In genomic region chr12:56778756-56779155, GRCh38 we compare ENCODE assay signal across 35 cellular contexts. TPM values are rescaled to one million over a fixed set of nuclear protein-coding genes. Genes with fewer than 3 reads are reported as not detected.
"Had no signal": no experiment of that assay in that cellular context is flagged by ENCODE, and none has a peak within 500 bp of the region (broad histone marks: within the 10 kb centered on the region; RNA-seq: fewer than 3 reads in every experiment).

No MANE protein-coding gene starts in this region.

- H3K9me3 Mint-ChIP-seq: activated CD4-positive, alpha-beta memory T cell treated with anti-CD3 and anti-CD28 coated beads for 36 hours; activated CD4-positive, alpha-beta T cell treated with anti-CD3 and anti-CD28 coated beads, Interleukin-2, amount 10 ng/mL, durations not matched to agents 24 days and 14 days; activated CD8-positive, alpha-beta T cell treated with anti-CD3 and anti-CD28 coated beads for 36 hours; activated naive CD4-positive, alpha-beta T cell treated with anti-CD3 and anti-CD28 coated beads for 36 hours; activated naive CD4-positive, alpha-beta T cell treated with anti-CD3 and anti-CD28 coated beads, Interleukin-2, amount 50 U/mL, for 24 hours; activated naive CD8-positive, alpha-beta T cell treated with anti-CD3 and anti-CD28 coated beads, Interleukin-2, amount 10 ng/mL, durations not matched to agents 7 days and 5 days; activated naive CD8-positive, alpha-beta T cell treated with anti-CD3 and anti-CD28 coated beads, Interleukin-2, amount 50 U/mL, for 24 hours; activated T-cell treated with anti-CD3 and anti-CD28 coated beads, Interleukin-2, amount 50 U/mL, for 4 hours; activated T-cell treated with anti-CD3 and anti-CD28 coated beads, Interleukin-2, amount 50 U/mL, for 72 hours; activated T-helper 1 cell treated with anti-CD3 and anti-CD28 coated beads, Interleukin-12 subunit alpha, Interleukin-12 subunit beta, Interleukin-2, Interleukin-4 antibody, amounts not matched to agents 30 ng/mL and 10 ng/mL and 1 ng/mL, durations not matched to agents 14 hours and 24 hours and 36 hours; activated T-helper 17 cell treated with anti-CD3 and anti-CD28 coated beads, Interleukin-2, amount 50 U/mL, for 72 hours; central memory CD8-positive, alpha-beta T cell; T-helper 1 cell treated with Interleukin-12 subunit alpha and Interleukin-12 subunit beta and Interleukin-4 antibody, amounts not matched to agents 30 μg/mL and 1 μg/mL, for 36 hours; T-helper 2 cell treated with Interferon-gamma antibody and Interleukin-4, amounts not matched to agents 5 μg/mL and 100 μg/mL, for 36 hours had no signal

- H3K27ac Mint-ChIP-seq: activated B cell treated with CpG ODN at 0.5 μM for 24 hours; activated CD4-positive, alpha-beta memory T cell treated with anti-CD3 and anti-CD28 coated beads for 36 hours; activated CD4-positive, alpha-beta T cell treated with anti-CD3 and anti-CD28 coated beads, Interleukin-2, amount 10 ng/mL, durations not matched to agents 24 days and 14 days; activated CD8-positive, alpha-beta T cell treated with anti-CD3 and anti-CD28 coated beads for 36 hours; activated naive CD4-positive, alpha-beta T cell treated with anti-CD3 and anti-CD28 coated beads for 36 hours; activated naive CD4-positive, alpha-beta T cell treated with anti-CD3 and anti-CD28 coated beads, Interleukin-2, amount 50 U/mL, for 24 hours; activated naive CD8-positive, alpha-beta T cell; activated naive CD8-positive, alpha-beta T cell treated with anti-CD3 and anti-CD28 coated beads, Interleukin-2, amount 10 ng/mL, durations not matched to agents 7 days and 5 days; activated naive CD8-positive, alpha-beta T cell treated with anti-CD3 and anti-CD28 coated beads, Interleukin-2, amount 50 U/mL, for 24 hours; activated T-cell treated with anti-CD3 and anti-CD28 coated beads, Interleukin-2, amount 50 U/mL, for 72 hours; activated T-helper 1 cell treated with anti-CD3 and anti-CD28 coated beads, Interleukin-12 subunit alpha, Interleukin-12 subunit beta, Interleukin-2, Interleukin-4 antibody, amounts not matched to agents 30 ng/mL and 10 ng/mL and 1 ng/mL, durations not matched to agents 14 hours and 24 hours and 36 hours; activated T-helper 17 cell treated with anti-CD3 and anti-CD28 coated beads, Interleukin-2, amount 50 U/mL, for 72 hours; brain; T-helper 1 cell treated with Interleukin-12 subunit alpha and Interleukin-12 subunit beta and Interleukin-4 antibody, amounts not matched to agents 30 μg/mL and 1 μg/mL, for 36 hours; T-helper 2 cell treated with Interferon-gamma antibody and Interleukin-4, amounts not matched to agents 5 μg/mL and 100 μg/mL, for 36 hours had no signal

- DNase-seq: activated B cell treated with CpG ODN at 0.5 μM for 24 hours; activated CD4-positive, alpha-beta memory T cell treated with anti-CD3 and anti-CD28 coated beads for 36 hours; activated CD4-positive, alpha-beta T cell treated with anti-CD3 and anti-CD28 coated beads for 4 hours; activated CD4-positive, alpha-beta T cell treated with anti-CD3 and anti-CD28 coated beads, Interleukin-2, amount 10 ng/mL, durations not matched to agents 24 days and 14 days; activated CD4-positive, alpha-beta T cell treated with anti-CD3 and anti-CD28 coated beads, Interleukin-2, amount 50 U/mL, for 1 hour; activated CD4-positive, alpha-beta T cell treated with anti-CD3 and anti-CD28 coated beads, Interleukin-2, amount 50 U/mL, for 4 hours; activated CD4-positive, CD25-positive, alpha-beta regulatory T cell treated with anti-CD3 and anti-CD28 coated beads, Interleukin-2, amount 50 U/mL, for 72 hours; activated CD8-positive, alpha-beta memory T cell treated with anti-CD3 and anti-CD28 coated beads, Interleukin-2, amount 50 U/mL, for 4 hours; activated CD8-positive, alpha-beta T cell treated with anti-CD3 and anti-CD28 coated beads for 36 hours; activated effector memory CD4-positive, alpha-beta T cell treated with anti-CD3 and anti-CD28 coated beads, Interleukin-2, amount 50 U/mL, for 16 hours; activated gamma-delta T cell treated with Interleukin-2 at 50 U/mL for 16 hours; activated naive CD4-positive, alpha-beta T cell; activated naive CD4-positive, alpha-beta T cell treated with anti-CD3 and anti-CD28 coated beads for 36 hours; activated naive CD8-positive, alpha-beta T cell treated with anti-CD3 and anti-CD28 coated beads, Interleukin-2, amount 10 ng/mL, durations not matched to agents 7 days and 5 days; activated naive CD8-positive, alpha-beta T cell treated with anti-CD3 and anti-CD28 coated beads, Interleukin-2, amount 50 U/mL, for 24 hours; activated T-cell treated with anti-CD3 and anti-CD28 coated beads for 4 hours; activated T-cell treated with anti-CD3 and anti-CD28 coated beads, Interleukin-2, amount 50 U/mL, for 1 hour; activated T-cell treated with anti-CD3 and anti-CD28 coated beads, Interleukin-2, amount 50 U/mL, for 4 hours; activated T-cell treated with anti-CD3 and anti-CD28 coated beads, Interleukin-2, amount 50 U/mL, for 72 hours; amygdala; anterior cingulate cortex; caudate nucleus; cerebellar nuclear complex; T-helper 1 cell; T-helper 2 cell; T-helper 9 cell had no signal

- H3K36me3 Mint-ChIP-seq: activated CD4-positive, alpha-beta memory T cell treated with anti-CD3 and anti-CD28 coated beads for 36 hours; activated naive CD4-positive, alpha-beta T cell treated with anti-CD3 and anti-CD28 coated beads, Interleukin-2, amount 50 U/mL, for 24 hours; activated naive CD8-positive, alpha-beta T cell treated with anti-CD3 and anti-CD28 coated beads, Interleukin-2, amount 10 ng/mL, durations not matched to agents 7 days and 5 days; brain had no signal

- H3K27me3 Mint-ChIP-seq: activated B cell treated with CpG ODN at 0.5 μM for 24 hours; activated CD4-positive, alpha-beta memory T cell treated with anti-CD3 and anti-CD28 coated beads for 36 hours; activated CD8-positive, alpha-beta T cell treated with anti-CD3 and anti-CD28 coated beads for 36 hours; activated naive CD4-positive, alpha-beta T cell treated with anti-CD3 and anti-CD28 coated beads, Interleukin-2, amount 50 U/mL, for 24 hours; activated naive CD8-positive, alpha-beta T cell; activated naive CD8-positive, alpha-beta T cell treated with anti-CD3 and anti-CD28 coated beads, Interleukin-2, amount 50 U/mL, for 24 hours; activated T-helper 17 cell treated with anti-CD3 and anti-CD28 coated beads, Interleukin-2, amount 50 U/mL, for 72 hours; central memory CD8-positive, alpha-beta T cell had no signal

- ATAC-seq: activated CD8-positive, alpha-beta T cell treated with anti-CD3 and anti-CD28 coated beads for 36 hours; activated naive CD8-positive, alpha-beta T cell treated with anti-CD3 and anti-CD28 coated beads, Interleukin-2, amount 50 U/mL, for 24 hours; activated T-cell treated with anti-CD3 and anti-CD28 coated beads, Interleukin-2, amount 50 U/mL, for 4 hours; activated T-cell treated with anti-CD3 and anti-CD28 coated beads, Interleukin-2, amount 50 U/mL, for 72 hours; activated T-helper 17 cell treated with anti-CD3 and anti-CD28 coated beads, Interleukin-2, amount 50 U/mL, for 72 hours had no signal

- H3K4me3 Mint-ChIP-seq: activated B cell treated with CpG ODN at 0.5 μM for 24 hours; activated CD4-positive, alpha-beta memory T cell treated with anti-CD3 and anti-CD28 coated beads for 36 hours; activated CD4-positive, alpha-beta T cell treated with anti-CD3 and anti-CD28 coated beads, Interleukin-2, amount 10 ng/mL, durations not matched to agents 24 days and 14 days; activated CD8-positive, alpha-beta T cell treated with anti-CD3 and anti-CD28 coated beads for 36 hours; activated naive CD4-positive, alpha-beta T cell treated with anti-CD3 and anti-CD28 coated beads for 36 hours; activated naive CD4-positive, alpha-beta T cell treated with anti-CD3 and anti-CD28 coated beads, Interleukin-2, amount 50 U/mL, for 24 hours; activated naive CD8-positive, alpha-beta T cell; activated naive CD8-positive, alpha-beta T cell treated with anti-CD3 and anti-CD28 coated beads, Interleukin-2, amount 10 ng/mL, durations not matched to agents 7 days and 5 days; activated naive CD8-positive, alpha-beta T cell treated with anti-CD3 and anti-CD28 coated beads, Interleukin-2, amount 50 U/mL, for 24 hours; activated T-cell treated with anti-CD3 and anti-CD28 coated beads, Interleukin-2, amount 50 U/mL, for 4 hours; activated T-cell treated with anti-CD3 and anti-CD28 coated beads, Interleukin-2, amount 50 U/mL, for 72 hours; activated T-helper 1 cell treated with anti-CD3 and anti-CD28 coated beads, Interleukin-12 subunit alpha, Interleukin-12 subunit beta, Interleukin-2, Interleukin-4 antibody, amounts not matched to agents 30 ng/mL and 10 ng/mL and 1 ng/mL, durations not matched to agents 14 hours and 24 hours and 36 hours; activated T-helper 17 cell treated with anti-CD3 and anti-CD28 coated beads, Interleukin-2, amount 50 U/mL, for 72 hours; brain; central memory CD8-positive, alpha-beta T cell; T-helper 1 cell treated with Interleukin-12 subunit alpha and Interleukin-12 subunit beta and Interleukin-4 antibody, amounts not matched to agents 30 μg/mL and 1 μg/mL, for 36 hours; T-helper 2 cell treated with Interferon-gamma antibody and Interleukin-4, amounts not matched to agents 5 μg/mL and 100 μg/mL, for 36 hours had no signal

- H3K4me1 Mint-ChIP-seq: activated CD4-positive, alpha-beta T cell treated with anti-CD3 and anti-CD28 coated beads, Interleukin-2, amount 10 ng/mL, durations not matched to agents 24 days and 14 days; activated naive CD4-positive, alpha-beta T cell treated with anti-CD3 and anti-CD28 coated beads, Interleukin-2, amount 50 U/mL, for 24 hours; activated naive CD8-positive, alpha-beta T cell treated with anti-CD3 and anti-CD28 coated beads, Interleukin-2, amount 10 ng/mL, durations not matched to agents 7 days and 5 days; activated naive CD8-positive, alpha-beta T cell treated with anti-CD3 and anti-CD28 coated beads, Interleukin-2, amount 50 U/mL, for 24 hours; activated T-helper 17 cell treated with anti-CD3 and anti-CD28 coated beads, Interleukin-2, amount 50 U/mL, for 72 hours; brain; central memory CD8-positive, alpha-beta T cell had no signal

RNA-seq across cellular contexts. Expression of gene HSD17B6, which starts 15.6 kb away (rescaled TPM):
- total RNA-seq: ascending aorta had no signal
